ENCODE assay signal across 17 cellular contexts in genomic region chr10:71623986-71624291, GRCh38.
A peak's percentile ranks its signal among the peaks of the same experiment; 100 is the strongest.
DNase-seq lines count a peak whose midpoint lies in the region; TF ChIP-seq lines count a peak whose summit lies in the region.
"Had no signal": no experiment of that assay in that cellular context is flagged by ENCODE, and none has a peak within 500 bp of the region (broad histone marks: within the 10 kb centered on the region; RNA-seq: fewer than 3 reads in every experiment).

No MANE protein-coding gene starts in this region.

- 60 to 62% methylated on average over 9 of the region's 9 CpGs for WGBS in ectodermal cell, 2 experiments

- H3K36me3 Mint-ChIP-seq in neural crest cell (ENCODE audit: low read depth), result no peaks in the 10 kb centered on the region

- H3K4me2 ChIP-seq in BLaER1, result peak overlapping the region; percentile 64; the same call in 1 of the 2 replicates

- no peak overlapping the region for H3K9ac ChIP-seq in BLaER1
- H3K9ac ChIP-seq in HUES48 (ENCODE audit: low read depth, low read length), result no peak overlapping the region
- H3K9ac ChIP-seq: GM23248 had no signal

- H3K9me3 ChIP-seq in BLaER1 (no peaks in the 10 kb centered on the region), HUES48 (ENCODE audit: control insufficient read depth, insufficient read depth, low read length) (no peaks in the 10 kb centered on the region), ectodermal cell (ENCODE audit: control insufficient read depth, low read length) (no peaks in the 10 kb centered on the region)

- H3K9me3 Mint-ChIP-seq in neural crest cell, result no peaks in the 10 kb centered on the region
- H3K9me3 Mint-ChIP-seq: CD4-positive, alpha-beta T cell had no signal

- no peak for TF ChIP-seq CTCF in neural crest cell (conservative IDR thresholded peaks at IDR 0.05)

- peaks cover 56% of the 10 kb centered on the region for H3K4me1 Mint-ChIP-seq in neural crest cell

- no peaks in the 10 kb centered on the region for H4K20me1 ChIP-seq in BLaER1

- H3K27ac ChIP-seq in BLaER1, result no peak overlapping the region
- peak overlapping the region; percentile 42 for H3K27ac ChIP-seq in HUES48 (ENCODE audit: low read depth, low read length)
- peak overlapping the region; percentile 3 for H3K27ac ChIP-seq in ectodermal cell (ENCODE audit: insufficient read depth, low read depth, low read length, poor library complexity, severe bottlenecking)
- H3K27ac ChIP-seq: GM23248, SK-N-MC had no signal

- H3K36me3 ChIP-seq in BLaER1, result no peaks in the 10 kb centered on the region
- H3K36me3 ChIP-seq in HUES48 (ENCODE audit: control insufficient read depth, insufficient read depth, low read length), result no peaks in the 10 kb centered on the region
- no peaks in the 10 kb centered on the region for H3K36me3 ChIP-seq in ectodermal cell (ENCODE audit: control insufficient read depth, insufficient read depth, low read length)

- H3K4me3 ChIP-seq in BLaER1 (no peak overlapping the region), HUES48 (ENCODE audit: low read depth, low read length) (no peak overlapping the region), ectodermal cell (ENCODE audit: insufficient read depth, low read depth, low read length) (no peak overlapping the region)
- H3K4me3 ChIP-seq: GM23248, SK-N-MC had no signal

- peaks cover 2% of the 10 kb centered on the region for H3K27me3 Mint-ChIP-seq in neural crest cell (ENCODE audit: low read depth)
- H3K27me3 Mint-ChIP-seq: CD4-positive, alpha-beta T cell had no signal

- H3K27ac Mint-ChIP-seq in neural crest cell (ENCODE audit: unreplicated experiment), result peak overlapping the region; percentile 75
- H3K27ac Mint-ChIP-seq: B cell; CD4-positive, alpha-beta T cell had no signal

- DNase-seq in neural crest cell (ENCODE audit: low read depth, low spot score) (no peak), SKM-1 (lab: John Stamatoyannopoulos, UW; ENCODE audit: unreplicated experiment) (no peak), foreskin melanocyte (no peak)
- DNase-seq in activated T-cell treated with anti-CD3 and anti-CD28 coated beads, Interleukin-2, amount 50 U/mL, for 48 hours, result no peak
- DNase-seq: CD4-positive, alpha-beta T cell; NCI-H1092 treated with DMSO at 0.1 percent for 48 hours; NCI-H146; NCI-H2029 treated with DMSO at 0.1 percent for 48 hours; NCI-H2171; NCI-H446; Right ventricle myocardium superior had no signal

- H3K4me3 Mint-ChIP-seq in neural crest cell, result no peak overlapping the region
- H3K4me3 Mint-ChIP-seq: B cell; CD4-positive, alpha-beta T cell had no signal

- H3K4me1 ChIP-seq in BLaER1, result peaks cover 57% of the 10 kb centered on the region
- peaks cover 57% of the 10 kb centered on the region for H3K4me1 ChIP-seq in HUES48 (ENCODE audit: control insufficient read depth, insufficient read depth, low read length)
- peaks cover 40% of the 10 kb centered on the region for H3K4me1 ChIP-seq in ectodermal cell (ENCODE audit: control insufficient read depth, insufficient read depth, low read length)

- H3K27me3 ChIP-seq in BLaER1 (no peaks in the 10 kb centered on the region), HUES48 (ENCODE audit: control insufficient read depth, insufficient read depth, low read length) (no peaks in the 10 kb centered on the region), ectodermal cell (ENCODE audit: control insufficient read depth, insufficient read depth, low read length, poor library complexity, severe bottlenecking) (no peaks in the 10 kb centered on the region)
